1 cellular context compared by ENCODE assay signal in genomic region chr12:113641426-113641825, GRCh38.
TF ChIP-seq lines count a peak whose summit lies in the region.

No MANE protein-coding gene starts in this region.

TF ChIP-seq in K562, 482 proteins besides CTCF, POLR2A, EP300 and RAD21 (continued from another document):
- no peak for TF ChIP-seq ATF6 (CRISPR knock-in tag; IDR thresholded peaks at IDR 0.05)
- peak; percentile 11; the same call in 1 of the 2 replicates for TF ChIP-seq CC2D1A (IDR thresholded peaks at IDR 0.05)
- no peak for TF ChIP-seq AFF1 (IDR thresholded peaks at IDR 0.05; ENCODE audit: low read depth in 1 of 2, partially characterized antibody in 2 of 2)
- no peak for TF ChIP-seq ATF1 (CRISPR knock-in tag; IDR thresholded peaks at IDR 0.05)
- no peak for TF ChIP-seq ATF1 (tag; IDR thresholded peaks at IDR 0.05)
- TF ChIP-seq RNF2 (IDR thresholded peaks at IDR 0.05), result no peak
- no peak for TF ChIP-seq ZNF239 (CRISPR knock-in tag; IDR thresholded peaks at IDR 0.05)
- peak; percentile 85 for TF ChIP-seq TAL1 (IDR thresholded peaks at IDR 0.05)
- peak; percentile 51 to 66; a peak in 3 of 4 replicates for TF ChIP-seq TRIM24 (IDR thresholded peaks at IDR 0.05)
- TF ChIP-seq TCF3 (CRISPR knock-in tag; IDR thresholded peaks at IDR 0.05), result peak; percentile 87
- no peak for TF ChIP-seq ZNF444 (CRISPR knock-in tag; IDR thresholded peaks at IDR 0.05)
- no peak for TF ChIP-seq ARID3B (CRISPR knock-in tag; IDR thresholded peaks at IDR 0.05; ENCODE audit: borderline replicate concordance)
- TF ChIP-seq SMAD4 (CRISPR knock-in tag; conservative IDR thresholded peaks at IDR 0.05), result peak; percentile 31
- TF ChIP-seq ZFP1 (CRISPR knock-in tag; IDR thresholded peaks at IDR 0.05), result no peak
- TF ChIP-seq ILK (tag; IDR thresholded peaks at IDR 0.05; ENCODE audit: borderline replicate concordance, low read depth), result no peak
- TF ChIP-seq ZNF3 (CRISPR knock-in tag; IDR thresholded peaks at IDR 0.05), result no peak
TF ChIP-seq in K562: peak in this region for 50.
